ENCODE assay signal across 1 cellular context in genomic region chr1:114510235-114511047, GRCh38.
A peak's percentile ranks its signal among the peaks of the same experiment; 100 is the strongest.
TF ChIP-seq lines count a peak whose summit lies in the region.

No MANE protein-coding gene starts in this region.

TF ChIP-seq in HepG2, 621 proteins besides CTCF, POLR2A, EP300 and RAD21 (continued from another document):
- TF ChIP-seq HMGXB4 (CRISPR knock-in tag; IDR thresholded peaks at IDR 0.05; ENCODE audit: borderline replicate concordance in 1 of 2, low read depth in 1 of 2) (peak in 1 of 2 experiments; percentile 23; a peak in 2 of 4 replicates), SMAD9 (CRISPR knock-in tag; IDR thresholded peaks at IDR 0.05) (no peak), SAP130 (CRISPR knock-in tag; IDR thresholded peaks at IDR 0.05; ENCODE audit: low read depth) (peak; percentile 37; the same call in 1 of the 2 replicates), ZBTB39 (CRISPR knock-in tag; IDR thresholded peaks at IDR 0.05) (peak; percentile 70; the same call in 1 of the 2 replicates), KDM5A (IDR thresholded peaks at IDR 0.05; ENCODE audit: borderline replicate concordance, low read length) (0 out of 2 replicates have a peak, but pooled peaks have one; percentile 8), ZNF34 (CRISPR knock-in tag; IDR thresholded peaks at IDR 0.05; ENCODE audit: borderline replicate concordance) (no peak), ASH2L (IDR thresholded peaks at IDR 0.05; ENCODE audit: insufficient read length, low read depth, low read length) (peak; percentile 1), AGO1 (IDR thresholded peaks at IDR 0.05; ENCODE audit: low read depth, low read length, poor library complexity, severe bottlenecking) (no peak), KDM5B (CRISPR knock-in tag; IDR thresholded peaks at IDR 0.05; ENCODE audit: borderline replicate concordance) (peak; percentile 11), ZFX (CRISPR knock-in tag; IDR thresholded peaks at IDR 0.05; ENCODE audit: low read depth) (peak; percentile 81), SMAD3 (CRISPR knock-in tag; IDR thresholded peaks at IDR 0.05) (no peak), ZNF609 (CRISPR knock-in tag; IDR thresholded peaks at IDR 0.05; ENCODE audit: borderline replicate concordance) (0 out of 2 replicates have a peak, but pooled peaks have one; percentile 47), SETDB1 (CRISPR knock-in tag; IDR thresholded peaks at IDR 0.05; ENCODE audit: borderline replicate concordance) (no peak), ZSCAN5A (CRISPR knock-in tag; IDR thresholded peaks at IDR 0.05; ENCODE audit: borderline replicate concordance) (no peak), ZNF747 (CRISPR knock-in tag; IDR thresholded peaks at IDR 0.05; ENCODE audit: borderline replicate concordance) (peak; percentile 47; the same call in 1 of the 2 replicates), ZNF451 (CRISPR knock-in tag; IDR thresholded peaks at IDR 0.05) (0 out of 2 replicates have a peak, but pooled peaks have one; percentile 49), MIER3 (CRISPR knock-in tag; IDR thresholded peaks at IDR 0.05; ENCODE audit: borderline replicate concordance) (0 out of 2 replicates have a peak, but pooled peaks have one; percentile 28), THAP9 (CRISPR knock-in tag; IDR thresholded peaks at IDR 0.05; ENCODE audit: borderline replicate concordance) (0 out of 2 replicates have a peak, but pooled peaks have one; percentile 19), HNF4A (CRISPR knock-in tag; IDR thresholded peaks at IDR 0.05) (0 out of 2 replicates have a peak, but pooled peaks have one; percentile 5), SIN3B (IDR thresholded peaks at IDR 0.05; ENCODE audit: low read length) (no peak), ZNF230 (CRISPR knock-in tag; IDR thresholded peaks at IDR 0.05) (no peak; the same call in 1 of the 2 replicates), ZNF276 (CRISPR knock-in tag; IDR thresholded peaks at IDR 0.05; ENCODE audit: low read depth) (0 out of 2 replicates have a peak, but pooled peaks have one; percentile 23), MYC (CRISPR knock-in tag; IDR thresholded peaks at IDR 0.05; ENCODE audit: borderline replicate concordance) (peak; percentile 47; the same call in 1 of the 2 replicates), ZNF616 (CRISPR knock-in tag; IDR thresholded peaks at IDR 0.05; ENCODE audit: low read depth) (0 out of 2 replicates have a peak, but pooled peaks have one; percentile 68), HNRNPLL (IDR thresholded peaks at IDR 0.05; ENCODE audit: low read depth, low read length, poor library complexity, severe bottlenecking) (peak; percentile 66), IRF9 (CRISPR knock-in tag; IDR thresholded peaks at IDR 0.05; ENCODE audit: borderline replicate concordance) (peak; percentile 68; the same call in 1 of the 2 replicates), CHD2 (IDR thresholded peaks at IDR 0.05; ENCODE audit: low read depth, low read length) (no peak)
